8 cellular contexts compared by ENCODE assay signal in genomic region chr1:224497714-224498573, GRCh38.
DNase-seq lines count a peak whose midpoint lies in the region; ATAC-seq lines count a peak whose summit lies in the region.

No MANE protein-coding gene starts in this region.

- WGBS in right cardiac atrium, result 40% methylated on average over 3 of the region's 3 CpGs

- H3K36me3 ChIP-seq in skeletal muscle tissue (ENCODE audit: control insufficient read depth in 3 of 3, insufficient read depth in 3 of 3, low read length in 3 of 3), result no peaks in the 10 kb centered on the region

- peak; percentile 97 for ATAC-seq in GM18907 (IDR thresholded peaks at IDR 0.05; ENCODE audit: unreplicated experiment)
- ATAC-seq in HG03097 (IDR thresholded peaks at IDR 0.05; ENCODE audit: low FRiP score, unreplicated experiment), result peak; percentile 85
- ATAC-seq in activated naive CD4-positive, alpha-beta T cell treated with anti-CD3 and anti-CD28 coated beads, Interleukin-2, amount 50 U/mL, for 72 hours, result peak; percentile 96
- ATAC-seq in right cardiac atrium, result peak; percentile 34 to 69

- peaks cover 0 to 39% of the 10 kb centered on the region in 2 donors for H3K36me3 Mint-ChIP-seq in activated naive CD4-positive, alpha-beta T cell treated with anti-CD3 and anti-CD28 coated beads, Interleukin-2, amount 50 U/mL, for 72 hours

- peaks cover 3 to 5% of the 10 kb centered on the region in 2 donors for H3K9me3 Mint-ChIP-seq in activated naive CD4-positive, alpha-beta T cell treated with anti-CD3 and anti-CD28 coated beads, Interleukin-2, amount 50 U/mL, for 72 hours

- H3K9me3 ChIP-seq in right cardiac atrium (ENCODE audit: control insufficient read depth, low read length), result no peaks in the 10 kb centered on the region
- no peaks in the 10 kb centered on the region for H3K9me3 ChIP-seq in skeletal muscle tissue (ENCODE audit: control insufficient read depth in 3 of 3, low read length in 3 of 3)

- peak overlapping the region; percentile 85 for H3K27ac ChIP-seq in right cardiac atrium (ENCODE audit: low read length)
- peak overlapping the region; percentile 67 for H3K27ac ChIP-seq in skeletal muscle tissue (ENCODE audit: low read depth, low read length)

- no peak overlapping the region for H3K4me3 ChIP-seq in right cardiac atrium (ENCODE audit: low read length)
- H3K4me3 ChIP-seq in skeletal muscle tissue (ENCODE audit: low read length in 3 of 3), result no peak overlapping the region

- no peaks in the 10 kb centered on the region for H3K27me3 ChIP-seq in right cardiac atrium (ENCODE audit: control insufficient read depth, insufficient read depth)
- H3K27me3 ChIP-seq in skeletal muscle tissue (ENCODE audit: control insufficient read depth in 3 of 3, insufficient read depth in 3 of 3, low read length in 3 of 3), result no peaks in the 10 kb centered on the region

- intact Hi-C loops in right cardiac atrium (cut with DNase I), result no loop called here

- peaks cover 11% of the 10 kb centered on the region for H3K4me1 ChIP-seq in right cardiac atrium (ENCODE audit: control insufficient read depth, insufficient read depth, low read length)
- peaks cover 17 to 21% (median 20%) of the 10 kb centered on the region in 3 donors for H3K4me1 ChIP-seq in skeletal muscle tissue (ENCODE audit: control insufficient read depth in 3 of 3, insufficient read depth in 3 of 3, low read length in 3 of 3)

- peak; percentile 78 for DNase-seq in ACHN
- DNase-seq in RKO (ENCODE audit: low spot score), result peak; percentile 91
- peak in 1 of 2 donors; percentile 74 for DNase-seq in activated naive CD4-positive, alpha-beta T cell treated with anti-CD3 and anti-CD28 coated beads, Interleukin-2, amount 50 U/mL, for 72 hours (ENCODE audit: low spot score in 2 of 2)
- DNase-seq in right cardiac atrium, result peak in 1 of 3 donors; percentile 47
- DNase-seq in NCI-H2081 treated with DMSO at 0.1 percent for 48 hours (lab: John Stamatoyannopoulos, UW), result no peak

- H3K9ac ChIP-seq in skeletal muscle tissue (ENCODE audit: low read depth in 1 of 3, low read length in 3 of 3), result no peak overlapping the region

- H3K27ac Mint-ChIP-seq in activated naive CD4-positive, alpha-beta T cell treated with anti-CD3 and anti-CD28 coated beads, Interleukin-2, amount 50 U/mL, for 72 hours, result peak overlapping the region; percentile 93 to 95

- in situ Hi-C loops in ACHN (cut with HindIII; ENCODE audit: low pct_ligation_motif_present, low pct_unique_long_range_greater_than_20kb, low sequenced_read_pairs), result no loop called here
